26 cellular contexts compared by ENCODE assay signal in the genomic region with DNA sequence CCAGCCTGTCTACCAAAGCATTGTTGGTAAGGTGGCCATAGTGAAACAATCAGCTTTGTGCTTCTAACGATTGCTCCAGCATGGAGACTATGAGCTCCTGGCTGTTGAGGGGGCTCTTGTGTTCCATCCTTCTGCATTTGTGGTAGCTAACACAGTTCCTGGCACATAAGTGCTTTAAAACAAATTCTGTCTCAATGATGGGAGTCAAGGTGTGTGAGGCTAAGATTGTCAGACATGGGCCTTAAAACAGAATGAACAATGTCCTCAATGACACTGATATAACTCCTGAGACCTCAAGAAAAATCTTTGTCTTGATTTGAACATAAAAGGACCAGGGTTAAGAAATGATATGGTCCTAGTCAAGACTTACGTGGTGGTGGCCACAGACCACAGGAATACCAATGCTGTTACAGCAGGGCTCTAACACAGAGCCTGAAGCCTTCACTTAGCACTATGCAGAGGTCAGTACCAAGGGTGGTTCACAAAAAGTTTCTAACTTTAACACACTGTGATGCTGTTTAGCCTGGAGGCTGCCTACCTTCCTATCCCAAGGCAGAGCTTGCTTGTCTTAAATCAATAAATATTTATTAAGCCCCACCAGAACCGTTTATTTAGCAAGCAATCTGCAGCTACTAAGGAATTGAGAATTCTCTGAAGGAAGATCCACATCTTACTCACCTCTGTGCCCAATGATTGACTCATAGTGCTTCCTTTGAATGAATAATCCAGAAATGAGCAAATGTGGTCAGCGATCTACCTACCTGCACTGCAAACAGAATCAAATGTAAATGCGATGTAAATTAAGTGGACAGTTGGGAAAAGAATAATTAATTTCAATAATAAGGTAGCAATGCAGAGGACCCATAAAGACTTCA. TPM values are rescaled to one million over a fixed set of nuclear protein-coding genes. Genes with fewer than 3 reads are reported as not detected.
A peak's percentile ranks its signal among the peaks of the same experiment; 100 is the strongest.
DNase-seq lines count a peak whose midpoint lies in the region; ATAC-seq, FAIRE-seq and TF ChIP-seq lines count a peak whose summit lies in the region.
"Had no signal": no experiment of that assay in that cellular context is flagged by ENCODE, and none has a peak within 500 bp of the region (broad histone marks: within the 10 kb centered on the region; RNA-seq: fewer than 3 reads in every experiment).

No MANE protein-coding gene starts in this region.

- no peaks in the 10 kb centered on the region for H4K20me1 ChIP-seq in GM12878 (ENCODE audit: control insufficient read depth, insufficient read depth)

- no peak for TF ChIP-seq EP300 in GM12878 (IDR thresholded peaks at IDR 0.05; ENCODE audit: borderline replicate concordance in 1 of 2, control insufficient read depth in 1 of 2, low read depth in 2 of 2, low read length in 2 of 2)

- H3K4me1 ChIP-seq in GM12878 (ENCODE audit: control insufficient read depth, insufficient read depth, low read length): no peaks in the 10 kb centered on the region
- H3K4me1 ChIP-seq: HAP-1, heart right ventricle, spleen had no signal

- no peak overlapping the region for H3K27ac ChIP-seq in GM12878 (ENCODE audit: control insufficient read depth, insufficient read depth)
- H3K27ac ChIP-seq: heart right ventricle, spleen had no signal

- CTCF ChIA-PET in activated CD8-positive, alpha-beta T cell treated with anti-CD3 and anti-CD28 coated beads for 36 hours (lab: Charles Lee): no interaction called here
- CTCF ChIA-PET in activated CD8-positive, alpha-beta T cell treated with anti-CD3 and anti-CD28 coated beads, Interleukin-2, amount 10 ng/mL, durations not matched to agents 7 days and 5 days (lab: Charles Lee): no interaction called here
- CTCF ChIA-PET in GM12878 (lab: Yijun Ruan, JAX): interaction anchor here (0.6 to 1.2 kb wide), 2 partner anchors 8 to 102 kb away, joined by 3 read pairs; no protein-coding TSS in a partner anchor

- no peaks in the 10 kb centered on the region; the same call in 2 of the 3 replicates for H3K9me3 ChIP-seq in GM12878 (replicated peaks; ENCODE audit: control insufficient read depth, insufficient read depth, low read length)
- H3K9me3 ChIP-seq: heart right ventricle, spleen had no signal

- no peak overlapping the region for H3K4me2 ChIP-seq in GM12878 (ENCODE audit: control insufficient read depth, insufficient read depth)

- no peak overlapping the region for H3K4me3 ChIP-seq in GM12878
- H3K4me3 ChIP-seq: HAP-1, heart right ventricle, spleen had no signal

- in situ Hi-C loops in GM12878 (cut with MboI): no loop called here

- no peaks in the 10 kb centered on the region for H3K9me3 Mint-ChIP-seq in activated CD8-positive, alpha-beta T cell treated with anti-CD3 and anti-CD28 coated beads for 36 hours
- no peaks in the 10 kb centered on the region for H3K9me3 Mint-ChIP-seq in activated CD8-positive, alpha-beta T cell treated with anti-CD3 and anti-CD28 coated beads, Interleukin-2, amount 10 ng/mL, durations not matched to agents 7 days and 5 days (ENCODE audit: insufficient read depth)
- H3K9me3 Mint-ChIP-seq: activated naive CD4-positive, alpha-beta T cell treated with anti-CD3 and anti-CD28 coated beads for 36 hours; brain; CD4-positive, alpha-beta T cell; T-helper 1 cell treated with Interleukin-12 subunit alpha and Interleukin-12 subunit beta and Interleukin-4 antibody, amounts not matched to agents 30 μg/mL and 1 μg/mL, for 36 hours had no signal

- no peak for ATAC-seq in activated CD8-positive, alpha-beta T cell treated with anti-CD3 and anti-CD28 coated beads for 36 hours
- ATAC-seq in activated CD8-positive, alpha-beta T cell treated with anti-CD3 and anti-CD28 coated beads, Interleukin-2, amount 10 ng/mL, durations not matched to agents 7 days and 5 days: no peak
- ATAC-seq in GM12878: no peak
- ATAC-seq: heart right ventricle had no signal

- H3K36me3 Mint-ChIP-seq in activated CD8-positive, alpha-beta T cell treated with anti-CD3 and anti-CD28 coated beads for 36 hours (ENCODE audit: low read depth): no peaks in the 10 kb centered on the region
- H3K36me3 Mint-ChIP-seq in activated CD8-positive, alpha-beta T cell treated with anti-CD3 and anti-CD28 coated beads, Interleukin-2, amount 10 ng/mL, durations not matched to agents 7 days and 5 days (ENCODE audit: low read depth): no peaks in the 10 kb centered on the region
- H3K36me3 Mint-ChIP-seq: brain had no signal

- DNase-seq in activated CD8-positive, alpha-beta T cell treated with anti-CD3 and anti-CD28 coated beads for 36 hours: peak; percentile 4
- DNase-seq in activated CD8-positive, alpha-beta T cell treated with anti-CD3 and anti-CD28 coated beads, Interleukin-2, amount 10 ng/mL, durations not matched to agents 7 days and 5 days: no peak
- peak; percentile 85 for DNase-seq in HT1080 (ENCODE audit: low read depth)
- no peak for DNase-seq in GM12878 (ENCODE audit: low read depth, low spot score)
- DNase-seq in renal cortical epithelial cell (ENCODE audit: low read depth): peak; percentile 74
- DNase-seq in stimulated activated CD4-positive, alpha-beta T cell treated with anti-CD3 and anti-CD28 coated beads, Interleukin-2, amount 100 ng/mL, for 24 hours: no peak
- DNase-seq in Kasumi-1 (lab: John Stamatoyannopoulos, UW): no peak
- DNase-seq in SIG-M5 (lab: John Stamatoyannopoulos, UW): no peak
- DNase-seq: activated naive CD4-positive, alpha-beta T cell treated with anti-CD3 and anti-CD28 coated beads for 36 hours; CD4-positive, alpha-beta T cell; DMS79; heart right ventricle; islet precursor cell; NCI-H1436 treated with DMSO at 0.1 percent for 48 hours; NCI-H345; NK-92 treated with Interleukin-12 subunit alpha and Interleukin-12 subunit beta, amount 100 ng/mL, for 24 hours; Right ventricle myocardium superior; spleen; stimulated activated naive CD4-positive, alpha-beta T cell; trophoblast cell had no signal

- SMC1A ChIA-PET in GM12878 (lab: Charles Lee; ENCODE audit: uncharacterized antibody, unreplicated experiment): no interaction called here

- TF ChIP-seq RAD21 in GM12878 (IDR thresholded peaks at IDR 0.05; ENCODE audit: insufficient read depth, low read depth, low read length): no peak

- H3K4me1 Mint-ChIP-seq in activated CD8-positive, alpha-beta T cell treated with anti-CD3 and anti-CD28 coated beads for 36 hours (ENCODE audit: low read depth): no peaks in the 10 kb centered on the region
- H3K4me1 Mint-ChIP-seq in activated CD8-positive, alpha-beta T cell treated with anti-CD3 and anti-CD28 coated beads, Interleukin-2, amount 10 ng/mL, durations not matched to agents 7 days and 5 days (ENCODE audit: low read depth): no peaks in the 10 kb centered on the region
- H3K4me1 Mint-ChIP-seq: brain had no signal

- H3K79me2 ChIP-seq in GM12878 (ENCODE audit: control insufficient read depth, insufficient read depth, low read length): no peaks in the 10 kb centered on the region

- no peak for FAIRE-seq in GM12878 (lab: Jason Lieb, UNC)
- FAIRE-seq: HTR-8/SVneo had no signal

- no peak overlapping the region for H3K9ac ChIP-seq in GM12878 (ENCODE audit: control insufficient read depth, insufficient read depth, low read length)

- intact Hi-C loops in activated CD8-positive, alpha-beta T cell treated with anti-CD3 and anti-CD28 coated beads for 36 hours (cut with micrococcal nuclease): no loop called here
- intact Hi-C loops in GM12878 (cut with micrococcal nuclease; ENCODE audit: unreplicated experiment): no loop called here

- TF ChIP-seq POLR2A in GM12878 (IDR thresholded peaks at IDR 0.05; ENCODE audit: low read depth, low read length): no peak

- POLR2A ChIA-PET in activated CD8-positive, alpha-beta T cell treated with anti-CD3 and anti-CD28 coated beads for 36 hours (lab: Charles Lee): interaction anchor here (0.7 kb wide), 1 partner anchor 10 kb away, joined by 3 read pairs; no protein-coding TSS in a partner anchor
- POLR2A ChIA-PET in activated CD8-positive, alpha-beta T cell treated with anti-CD3 and anti-CD28 coated beads, Interleukin-2, amount 10 ng/mL, durations not matched to agents 7 days and 5 days (lab: Charles Lee): no interaction called here
- POLR2A ChIA-PET in GM12878 (lab: Charles Lee): no interaction called here

- no peak overlapping the region for H3K4me3 Mint-ChIP-seq in activated CD8-positive, alpha-beta T cell treated with anti-CD3 and anti-CD28 coated beads for 36 hours
- H3K4me3 Mint-ChIP-seq in activated CD8-positive, alpha-beta T cell treated with anti-CD3 and anti-CD28 coated beads, Interleukin-2, amount 10 ng/mL, durations not matched to agents 7 days and 5 days: no peak overlapping the region
- H3K4me3 Mint-ChIP-seq: activated naive CD4-positive, alpha-beta T cell treated with anti-CD3 and anti-CD28 coated beads for 36 hours; brain; CD4-positive, alpha-beta T cell; T-helper 1 cell treated with Interleukin-12 subunit alpha and Interleukin-12 subunit beta and Interleukin-4 antibody, amounts not matched to agents 30 μg/mL and 1 μg/mL, for 36 hours had no signal

- RAD21 ChIA-PET in GM12878 (lab: Charles Lee; ENCODE audit: unreplicated experiment): no interaction called here

- WGBS in GM12878 (ENCODE audit: insufficient coverage, insufficient replicate concordance, low lambda C conversion rate, missing lambda C conversion rate): 0% methylated on average over 5 of the region's 5 CpGs

- H3K36me3 ChIP-seq in GM12878 (ENCODE audit: control insufficient read depth in 2 of 2, insufficient read depth in 2 of 2, low read length in 1 of 2): no peaks in the 10 kb centered on the region
- H3K36me3 ChIP-seq: HAP-1, heart right ventricle, spleen had no signal

- H3K27me3 Mint-ChIP-seq in activated CD8-positive, alpha-beta T cell treated with anti-CD3 and anti-CD28 coated beads for 36 hours: peaks cover 10% of the 10 kb centered on the region
- H3K27me3 Mint-ChIP-seq in activated CD8-positive, alpha-beta T cell treated with anti-CD3 and anti-CD28 coated beads, Interleukin-2, amount 10 ng/mL, durations not matched to agents 7 days and 5 days (ENCODE audit: low read depth): peaks cover 10% of the 10 kb centered on the region
- H3K27me3 Mint-ChIP-seq: progenitor cell of endocrine pancreas had no signal

- H3K27me3 ChIP-seq in GM12878 (replicated peaks in 1 of 2; ENCODE audit: control insufficient read depth in 2 of 2, insufficient read depth in 2 of 2, low read length in 1 of 2): no peaks in the 10 kb centered on the region

- TF ChIP-seq CTCF in activated CD8-positive, alpha-beta T cell treated with anti-CD3 and anti-CD28 coated beads for 36 hours (IDR thresholded peaks at IDR 0.05): no peak
- no peak for TF ChIP-seq CTCF in GM12878 (IDR thresholded peaks at IDR 0.05 in 2 of 3, conservative IDR thresholded peaks at IDR 0.05 in 1 of 3; ENCODE audit: control insufficient read depth in 2 of 3, extremely low read depth in 1 of 3, insufficient read depth in 1 of 3, low read depth in 3 of 3, low read length in 3 of 3)

- BruUV-seq in GM12878 (replicated peaks; lab: Mats Ljungman, UMichigan): no TSS peak

- no peak overlapping the region for H3K27ac Mint-ChIP-seq in activated CD8-positive, alpha-beta T cell treated with anti-CD3 and anti-CD28 coated beads for 36 hours
- no peak overlapping the region for H3K27ac Mint-ChIP-seq in activated CD8-positive, alpha-beta T cell treated with anti-CD3 and anti-CD28 coated beads, Interleukin-2, amount 10 ng/mL, durations not matched to agents 7 days and 5 days
- H3K27ac Mint-ChIP-seq: activated naive CD4-positive, alpha-beta T cell treated with anti-CD3 and anti-CD28 coated beads for 36 hours; brain; CD4-positive, alpha-beta T cell; progenitor cell of endocrine pancreas; T-helper 1 cell treated with Interleukin-12 subunit alpha and Interleukin-12 subunit beta and Interleukin-4 antibody, amounts not matched to agents 30 μg/mL and 1 μg/mL, for 36 hours had no signal

- no peak overlapping the region for H2AFZ ChIP-seq in GM12878 (ENCODE audit: control insufficient read depth, low read depth, low read length)

RNA-seq across cellular contexts. Expression of gene EVA1A, which starts 35.1 kb away (rescaled TPM):
- under 1 TPM in 1 of 2 experiments, not detected in 1; 0.43 TPM for total RNA-seq in activated CD8-positive, alpha-beta T cell treated with anti-CD3 and anti-CD28 coated beads for 36 hours
- total RNA-seq in activated CD8-positive, alpha-beta T cell treated with anti-CD3 and anti-CD28 coated beads, Interleukin-2, amount 10 ng/mL, durations not matched to agents 7 days and 5 days: not detected
- total RNA-seq in HT1080 (2014; rRNA removed; shearing (Covaris generic)): 142 and 177 TPM in 2 replicates
- 83.5 and 95.7 TPM in 2 replicates for polyA plus RNA-seq in HT1080 (2015; cell fraction: cytosol; rRNA removed)
- 39.2 and 48.2 TPM in 2 replicates for polyA plus RNA-seq in HT1080 (2015; cell fraction: nucleus; rRNA removed)
- not detected in 2 replicates for total RNA-seq in GM12878 (2013; cell fraction: nucleolus; rRNA removed)
- total RNA-seq in GM12878 (2014; rRNA removed) (0.51 and 1.0 TPM in 2 replicates), GM12878 (2014; rRNA removed; fragmentation: Illumina TruSeq; extraction: Trizol) (0.13 and 0.32 TPM in 2 replicates), GM12878 (2021) (0.69 and 1.0 TPM in 2 replicates), renal cortical epithelial cell (82.8 and 202 TPM in 2 replicates)
- not detected for polyA plus RNA-seq in GM12878 (2011; ENCODE audit: low read depth)
- polyA plus RNA-seq in GM12878 (2011; rRNA removed) (0.12 and 0.34 TPM in 2 replicates), GM12878 (2014; fragmentation: Illumina TruSeq; extraction: Trizol) (0.21 TPM in 1 of 2 replicates, not detected in the other), GM12878 (2014; fragmentation: Nextera tagmentation; extraction: Ambion mirVana) (not detected), GM12878 (2014; rRNA removed) (not detected in 2 replicates), GM12878 (2016; fragmentation: Nextera tagmentation; extraction: Ambion mirVana) (not detected)
- 0.12 and 0.25 TPM in 2 replicates for polyA plus RNA-seq in GM12878 (2011; cell fraction: cytosol; rRNA removed)
- polyA plus RNA-seq in GM12878 (2011; cell fraction: nucleus; rRNA removed): 0.28 TPM in 1 of 2 replicates, not detected in the other
- polyA plus RNA-seq in GM12878 (2012): 0.25 TPM in 1 of 2 replicates, not detected in the other
- polyA minus RNA-seq in GM12878 (2011; rRNA and poly(A)+ RNA removed): not detected in 2 replicates
- polyA minus RNA-seq in GM12878 (2011; cell fraction: cytosol; rRNA and poly(A)+ RNA removed): not detected in 2 replicates
- polyA minus RNA-seq in GM12878 (2011; cell fraction: nucleus; rRNA and poly(A)+ RNA removed): not detected in 2 replicates
- total RNA-seq: activated naive CD4-positive, alpha-beta T cell treated with anti-CD3 and anti-CD28 coated beads for 36 hours; CD4-positive, alpha-beta T cell had no signal
- polyA plus RNA-seq: neural cell had no signal

Comparison
In these comparisons a context has a peak if more than half of its experiments do, and no peak if none do; other contexts are left out.
1. DNase-seq: peak in activated CD8-positive, alpha-beta T cell treated with anti-CD3 and anti-CD28 coated beads for 36 hours (single experiment), HT1080 (single experiment) and renal cortical epithelial cell (single experiment); none in activated CD8-positive, alpha-beta T cell treated with anti-CD3 and anti-CD28 coated beads, Interleukin-2, amount 10 ng/mL, durations not matched to agents 7 days and 5 days (single experiment), GM12878 (single experiment), stimulated activated CD4-positive, alpha-beta T cell treated with anti-CD3 and anti-CD28 coated beads, Interleukin-2, amount 100 ng/mL, for 24 hours (0 of 2), Kasumi-1 (0 of 2) and SIG-M5 (single experiment).
2. RNA of gene EVA1A, which starts 35.1 kb away (total RNA-seq): 142 to 177 TPM in HT1080 and 82.8 to 202 TPM in renal cortical epithelial cell; 0.13 to 1.0 TPM in GM12878, 0.43 TPM in activated CD8-positive, alpha-beta T cell treated with anti-CD3 and anti-CD28 coated beads for 36 hours and not detected in activated CD8-positive, alpha-beta T cell treated with anti-CD3 and anti-CD28 coated beads, Interleukin-2, amount 10 ng/mL, durations not matched to agents 7 days and 5 days; every median in the first group is over 10 times any median in the second.